In the genomic region with DNA sequence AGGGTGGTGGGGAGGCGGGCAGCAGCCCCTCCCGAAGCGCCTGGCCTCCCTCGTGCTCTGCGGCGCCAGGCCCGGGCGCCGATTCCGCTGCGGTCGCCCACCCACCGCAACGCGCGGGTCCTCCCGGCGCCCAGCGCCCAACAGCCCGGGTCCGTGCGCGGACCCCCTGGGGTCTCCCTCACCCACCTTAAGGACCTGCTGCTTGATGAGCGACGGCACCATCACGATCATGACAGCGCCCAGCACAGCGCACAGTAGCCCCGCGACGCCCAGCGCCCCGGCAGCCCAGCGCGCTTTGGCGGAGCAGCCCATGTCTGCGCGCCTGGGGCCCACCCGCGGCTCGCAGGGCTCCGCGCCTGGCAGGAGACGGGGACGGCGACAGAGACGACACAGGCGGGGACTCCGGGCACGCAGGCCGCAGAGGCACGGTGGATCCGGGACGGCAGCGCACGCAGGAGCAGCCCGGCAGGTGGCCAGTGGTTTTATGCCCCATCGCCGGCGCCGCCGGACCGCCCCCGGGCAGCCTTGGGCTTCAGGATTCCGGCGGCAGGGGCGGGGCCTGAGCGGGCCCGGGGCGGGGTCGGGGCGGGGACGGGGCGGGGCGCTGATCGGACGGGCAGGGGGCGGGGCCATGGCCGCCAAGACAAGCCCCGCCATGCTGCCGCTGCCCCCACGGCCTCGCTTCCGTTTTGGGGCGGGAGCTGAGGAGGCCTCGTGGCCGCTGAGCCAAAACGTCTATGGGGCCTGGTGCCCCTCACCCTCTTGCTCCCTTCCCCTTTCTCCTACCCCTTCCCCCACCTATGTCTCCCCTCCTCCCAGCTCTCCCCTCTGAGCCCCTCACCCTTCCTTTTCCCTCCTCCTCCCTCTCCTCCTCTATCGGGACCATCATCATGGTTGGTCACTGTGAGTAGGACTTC, we compare ENCODE assay signal across 8 cellular contexts. TPM values are rescaled to one million over a fixed set of nuclear protein-coding genes. Genes with fewer than 3 reads are reported as not detected.
DNase-seq lines count a peak whose midpoint lies in the region; ATAC-seq lines count a peak whose summit lies in the region.

A gene with protein sequence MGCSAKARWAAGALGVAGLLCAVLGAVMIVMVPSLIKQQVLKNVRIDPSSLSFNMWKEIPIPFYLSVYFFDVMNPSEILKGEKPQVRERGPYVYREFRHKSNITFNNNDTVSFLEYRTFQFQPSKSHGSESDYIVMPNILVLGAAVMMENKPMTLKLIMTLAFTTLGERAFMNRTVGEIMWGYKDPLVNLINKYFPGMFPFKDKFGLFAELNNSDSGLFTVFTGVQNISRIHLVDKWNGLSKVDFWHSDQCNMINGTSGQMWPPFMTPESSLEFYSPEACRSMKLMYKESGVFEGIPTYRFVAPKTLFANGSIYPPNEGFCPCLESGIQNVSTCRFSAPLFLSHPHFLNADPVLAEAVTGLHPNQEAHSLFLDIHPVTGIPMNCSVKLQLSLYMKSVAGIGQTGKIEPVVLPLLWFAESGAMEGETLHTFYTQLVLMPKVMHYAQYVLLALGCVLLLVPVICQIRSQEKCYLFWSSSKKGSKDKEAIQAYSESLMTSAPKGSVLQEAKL (minus strand): TSS at position 456 of the 917 bp plus-strand sequence. CDS start 144 bp downstream, at position 312.

- DNase-seq in NCI-H1694 treated with DMSO at 0.1 percent for 48 hours (lab: John Stamatoyannopoulos, UW), result peak; percentile 59
- peak; percentile 74 for DNase-seq in T1000 (lab: John Stamatoyannopoulos, UW)
- peak; percentile 91 for DNase-seq in astrocyte of the hippocampus (ENCODE audit: low read depth, low spot score)
- peak in 50 of 51 donors; percentile 13 to 92 (median 78) for DNase-seq in hypothalamus (lab: John Stamatoyannopoulos, UW)
- peak; percentile 91 for DNase-seq in sciatic nerve (ENCODE audit: low spot score)
- DNase-seq in NCI-H128 (lab: John Stamatoyannopoulos, UW; ENCODE audit: unreplicated experiment), result no peak

- intact Hi-C loops in sciatic nerve (cut with DNase I), result no loop called here

- peak; percentile 80 for ATAC-seq in GM18498 (IDR thresholded peaks at IDR 0.05; ENCODE audit: unreplicated experiment)
- peak; percentile 66 for ATAC-seq in HG02852 (IDR thresholded peaks at IDR 0.05; ENCODE audit: unreplicated experiment)
- ATAC-seq in sciatic nerve, result peak; percentile 81

RNA-seq across cellular contexts. Expression of the gene that starts here (rescaled TPM):
- 69.2 TPM for total RNA-seq in sciatic nerve
